ENCODE assay signal across 15 cellular contexts in the genomic region with DNA sequence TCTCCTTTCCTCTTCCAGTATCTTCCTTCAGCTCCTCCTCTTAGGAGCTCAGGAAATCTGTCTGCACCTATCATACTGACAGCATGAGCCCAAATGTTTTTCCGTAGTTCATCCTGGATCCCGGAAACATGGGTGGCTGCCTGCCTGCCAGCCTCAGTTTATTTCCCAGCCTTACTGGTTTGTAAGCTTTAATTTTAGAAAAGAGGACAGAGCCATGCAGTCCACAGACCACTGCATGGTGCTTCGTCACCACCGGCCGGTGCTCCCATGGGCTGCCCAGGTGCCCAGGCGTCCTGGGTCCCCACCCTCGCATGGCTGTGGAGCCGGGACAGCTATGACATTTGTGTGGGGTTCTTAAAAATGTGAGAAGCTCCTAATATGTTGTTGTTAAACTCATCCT. TPM values are rescaled to one million over a fixed set of nuclear protein-coding genes. Genes with fewer than 3 reads are reported as not detected.
"Had no signal": no experiment of that assay in that cellular context is flagged by ENCODE, and none has a peak within 500 bp of the region (broad histone marks: within the 10 kb centered on the region; RNA-seq: fewer than 3 reads in every experiment).

No MANE protein-coding gene starts in this region.

RNA-seq across cellular contexts. Expression of gene DPP6, which starts 24.4 kb away (rescaled TPM):
- total RNA-seq: activated B cell treated with CpG ODN at 0.5 μM for 24 hours; activated CD4-positive, alpha-beta memory T cell treated with anti-CD3 and anti-CD28 coated beads for 36 hours; activated CD4-positive, alpha-beta memory T cell treated with anti-CD3 and anti-CD28 coated beads, Interleukin-2, amount 10 ng/mL, durations not matched to agents 7 days and 5 days; activated CD4-positive, alpha-beta T cell treated with anti-CD3 and anti-CD28 coated beads for 36 hours; activated CD4-positive, alpha-beta T cell treated with anti-CD3 and anti-CD28 coated beads, Interleukin-2, amount 10 ng/mL, durations not matched to agents 24 days and 14 days; activated CD4-positive, alpha-beta T cell treated with anti-CD3 and anti-CD28 coated beads, Interleukin-2, amount 10 ng/mL, durations not matched to agents 7 days and 5 days; activated CD8-positive, alpha-beta memory T cell treated with anti-CD3 and anti-CD28 coated beads for 36 hours; activated CD8-positive, alpha-beta memory T cell treated with anti-CD3 and anti-CD28 coated beads, Interleukin-2, amount 10 ng/mL, durations not matched to agents 7 days and 5 days; activated CD8-positive, alpha-beta T cell treated with anti-CD3 and anti-CD28 coated beads for 36 hours; activated CD8-positive, alpha-beta T cell treated with anti-CD3 and anti-CD28 coated beads, Interleukin-2, amount 10 ng/mL, durations not matched to agents 7 days and 5 days; T-cell; T-helper 1 cell treated with Interleukin-12 subunit alpha and Interleukin-12 subunit beta and Interleukin-4 antibody, amounts not matched to agents 30 ng/mL and 1 ng/mL, for 36 hours; T-helper 17 cell; T-helper 2 cell treated with Interferon-gamma antibody and Interleukin-4, amounts not matched to agents 100 ng/mL and 5 ng/mL, for 36 hours; WTC11 had no signal
